In genomic region chr12:12403264-12404248, GRCh38 we compare ENCODE assay signal across 1 cellular context.
TF ChIP-seq lines count a peak whose summit lies in the region.

No MANE protein-coding gene starts in this region.

TF ChIP-seq in HepG2, 621 proteins besides CTCF, POLR2A, EP300 and RAD21 (continued from another document and continues in another):
- peak; percentile 74 for TF ChIP-seq ATF7 (IDR thresholded peaks at IDR 0.05)
- peak; percentile 87; the same call in 1 of the 2 replicates for TF ChIP-seq ATF7 (CRISPR knock-in tag; IDR thresholded peaks at IDR 0.05)
- peak; percentile 64; the same call in 1 of the 2 replicates for TF ChIP-seq MEF2D (CRISPR knock-in tag; IDR thresholded peaks at IDR 0.05)
- 0 out of 2 replicates have a peak, but pooled peaks have one; percentile 31 for TF ChIP-seq ZBTB3 (CRISPR knock-in tag; IDR thresholded peaks at IDR 0.05; ENCODE audit: borderline replicate concordance, low read depth)
- no peak for TF ChIP-seq IRX3 (CRISPR knock-in tag; IDR thresholded peaks at IDR 0.05; ENCODE audit: borderline replicate concordance, low read depth)
- peak; percentile 71 for TF ChIP-seq IRF2 (CRISPR knock-in tag; IDR thresholded peaks at IDR 0.05)
- peak; percentile 46; the same call in 1 of the 2 replicates for TF ChIP-seq HOXA5 (CRISPR knock-in tag; IDR thresholded peaks at IDR 0.05)
- TF ChIP-seq ISL2 (CRISPR knock-in tag; IDR thresholded peaks at IDR 0.05) = peak; percentile 98
- peak; percentile 65; the same call in 1 of the 2 replicates for TF ChIP-seq CREB1 (IDR thresholded peaks at IDR 0.05)
- peak; percentile 86 for TF ChIP-seq CREB1 (CRISPR knock-in tag; IDR thresholded peaks at IDR 0.05)
- 0 out of 2 replicates have a peak, but pooled peaks have one; percentile 33 for TF ChIP-seq CENPX (CRISPR knock-in tag; IDR thresholded peaks at IDR 0.05)
- TF ChIP-seq RARA (CRISPR knock-in tag; IDR thresholded peaks at IDR 0.05) = peak; percentile 44
- TF ChIP-seq ATF1 (CRISPR knock-in tag; IDR thresholded peaks at IDR 0.05) = peak; percentile 77
- no peak for TF ChIP-seq CEBPZ (IDR thresholded peaks at IDR 0.05; ENCODE audit: low read length)
- peak; percentile 75 for TF ChIP-seq SOX13 (IDR thresholded peaks at IDR 0.05)
- TF ChIP-seq SOX13 (CRISPR knock-in tag; conservative IDR thresholded peaks at IDR 0.05 in 1 of 2, IDR thresholded peaks at IDR 0.05 in 1 of 2) = peak in 1 of 2 experiments; percentile 87; a peak in 2 of 4 replicates
- TF ChIP-seq ZNF558 (CRISPR knock-in tag; IDR thresholded peaks at IDR 0.05; ENCODE audit: borderline replicate concordance) = 0 out of 2 replicates have a peak, but pooled peaks have one; percentile 33
- peak; percentile 87 for TF ChIP-seq RCOR2 (CRISPR knock-in tag; IDR thresholded peaks at IDR 0.05)
- no peak for TF ChIP-seq POLR2AphosphoS2 (IDR thresholded peaks at IDR 0.05; ENCODE audit: low read depth, low read length)
- no peak for TF ChIP-seq ZNF574 (CRISPR knock-in tag; IDR thresholded peaks at IDR 0.05)
- 0 out of 2 replicates have a peak, but pooled peaks have one; percentile 45 for TF ChIP-seq THRA (CRISPR knock-in tag; IDR thresholded peaks at IDR 0.05; ENCODE audit: borderline replicate concordance)
- no peak for TF ChIP-seq PRMT3 (CRISPR knock-in tag; IDR thresholded peaks at IDR 0.05; ENCODE audit: borderline replicate concordance, low read depth)
- peak; percentile 83 for TF ChIP-seq FOXA3 (CRISPR knock-in tag; IDR thresholded peaks at IDR 0.05)
- TF ChIP-seq ZSCAN25 (CRISPR knock-in tag; IDR thresholded peaks at IDR 0.05) = no peak
- peak; percentile 87 for TF ChIP-seq GFI1 (CRISPR knock-in tag; IDR thresholded peaks at IDR 0.05; ENCODE audit: borderline replicate concordance)
- peak; percentile 64; the same call in 1 of the 2 replicates for TF ChIP-seq SATB2 (CRISPR knock-in tag; IDR thresholded peaks at IDR 0.05)
- TF ChIP-seq TCF7 (IDR thresholded peaks at IDR 0.05; ENCODE audit: low read depth) = peak; percentile 97
- TF ChIP-seq ZNF274 (CRISPR knock-in tag; IDR thresholded peaks at IDR 0.05) = no peak
- no peak for TF ChIP-seq ZNF782 (CRISPR knock-in tag; IDR thresholded peaks at IDR 0.05; ENCODE audit: borderline replicate concordance)
- TF ChIP-seq ATAD3A (CRISPR knock-in tag; IDR thresholded peaks at IDR 0.05) = no peak
- TF ChIP-seq SP1 (IDR thresholded peaks at IDR 0.05) = no peak
- TF ChIP-seq SP1 (CRISPR knock-in tag; IDR thresholded peaks at IDR 0.05) = no peak
- TF ChIP-seq HOMEZ (CRISPR knock-in tag; IDR thresholded peaks at IDR 0.05; ENCODE audit: low read depth) = peak; percentile 70; the same call in 1 of the 2 replicates
- TF ChIP-seq NFKBIZ (CRISPR knock-in tag; IDR thresholded peaks at IDR 0.05) = no peak; the same call in 1 of the 2 replicates
- TF ChIP-seq ZNF784 (CRISPR knock-in tag; IDR thresholded peaks at IDR 0.05; ENCODE audit: borderline replicate concordance) = peak; percentile 76
- TF ChIP-seq JUND (CRISPR knock-in tag; IDR thresholded peaks at IDR 0.05) = 0 out of 2 replicates have a peak, but pooled peaks have one; percentile 56
- no peak for TF ChIP-seq ZBTB40 (IDR thresholded peaks at IDR 0.05)
- no peak for TF ChIP-seq ZBTB40 (CRISPR knock-in tag; IDR thresholded peaks at IDR 0.05)
- no peak for TF ChIP-seq ELF4 (CRISPR knock-in tag; IDR thresholded peaks at IDR 0.05; ENCODE audit: borderline replicate concordance)
- peak; percentile 81 for TF ChIP-seq ZGPAT (CRISPR knock-in tag; IDR thresholded peaks at IDR 0.05)
- no peak for TF ChIP-seq ETV6 (CRISPR knock-in tag; conservative IDR thresholded peaks at IDR 0.05)
- 0 out of 2 replicates have a peak, but pooled peaks have one; percentile 31 for TF ChIP-seq KLF6 (CRISPR knock-in tag; IDR thresholded peaks at IDR 0.05)
- TF ChIP-seq NR2C2 (CRISPR knock-in tag; IDR thresholded peaks at IDR 0.05; ENCODE audit: borderline replicate concordance) = peak; percentile 61
- TF ChIP-seq BCL6 (CRISPR knock-in tag; IDR thresholded peaks at IDR 0.05) = peak; percentile 83
- TF ChIP-seq ZNF263 (CRISPR knock-in tag; IDR thresholded peaks at IDR 0.05) = no peak
